10 cellular contexts compared by ENCODE assay signal in genomic region chr19:16756649-16757048, GRCh38. TPM values are rescaled to one million over a fixed set of nuclear protein-coding genes. Genes with fewer than 3 reads are reported as not detected.
"Had no signal": no experiment of that assay in that cellular context is flagged by ENCODE, and none has a peak within 500 bp of the region (broad histone marks: within the 10 kb centered on the region; RNA-seq: fewer than 3 reads in every experiment).

No MANE protein-coding gene starts in this region.

- H3K4me3 ChIP-seq: GM23248, GM23338, HAP-1 had no signal

- ATAC-seq: GM23338, HCT116 had no signal

- H3K9me3 ChIP-seq: HAP-1 had no signal

- H3K27ac ChIP-seq: GM23248 had no signal

- DNase-seq: GM23248, GOT3, H7, H9, HCEC 1CT, HFFc6 had no signal

- H3K36me3 ChIP-seq: HAP-1 had no signal

- H3K9me3 Mint-ChIP-seq: H9, HFFc6 had no signal

- H3K4me3 Mint-ChIP-seq: GM23338, H9, HFFc6 had no signal

- H3K4me1 Mint-ChIP-seq: GM23338, H9 had no signal

- H3K27ac Mint-ChIP-seq: GM23338, H9, HFFc6 had no signal

- H3K4me1 ChIP-seq: HAP-1 had no signal

RNA-seq across cellular contexts. Expression of gene NWD1, which starts 37.0 kb away (rescaled TPM):
- total RNA-seq: GM23248, H1, H7, H9, HFFc6 had no signal
